Comparison of ENCODE assay signal across 22 cellular contexts in the genomic region with DNA sequence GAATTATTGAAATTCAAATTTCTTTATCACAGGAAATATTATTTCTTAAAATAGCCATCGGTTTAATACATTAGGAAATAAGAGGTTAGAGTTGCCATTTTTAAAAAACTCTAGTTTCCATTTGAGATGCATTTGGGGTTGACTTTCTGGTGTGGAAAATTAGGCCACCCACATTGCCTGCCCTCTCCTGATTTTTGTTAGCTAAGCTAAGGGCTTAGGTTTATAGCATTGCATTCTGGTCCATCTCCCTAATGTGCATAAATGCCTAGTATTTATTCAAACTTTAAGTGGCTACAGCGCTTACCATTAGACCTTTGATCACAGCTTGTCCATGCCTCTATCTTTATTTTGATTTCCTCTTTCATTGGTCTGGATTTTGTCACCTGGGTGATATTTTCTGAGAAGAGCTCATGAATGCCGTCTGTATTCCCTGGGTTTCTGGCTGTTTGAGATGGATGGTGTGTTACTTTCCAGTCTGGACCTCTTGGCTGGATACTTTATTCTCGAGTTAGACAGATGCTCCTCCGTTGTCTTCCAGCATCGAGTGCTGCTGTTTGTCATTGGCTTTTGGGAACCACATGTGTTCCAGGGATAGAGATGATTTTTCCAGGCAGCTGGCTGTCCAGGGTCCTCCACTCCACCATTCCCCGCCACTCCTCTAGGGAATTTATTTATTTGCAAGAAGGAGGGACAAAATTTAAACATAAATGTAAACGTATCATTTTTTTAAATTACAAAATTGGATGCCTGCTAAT.
"Had no signal": no experiment of that assay in that cellular context is flagged by ENCODE, and none has a peak within 500 bp of the region (broad histone marks: within the 10 kb centered on the region; RNA-seq: fewer than 3 reads in every experiment).

No MANE protein-coding gene starts in this region.

- H3K27me3 Mint-ChIP-seq: effector memory CD8-positive, alpha-beta T cell; naive thymus-derived CD8-positive, alpha-beta T cell had no signal

- H3K4me1 ChIP-seq: foreskin keratinocyte, left lung, pancreas, right lobe of liver, stomach, thyroid gland had no signal

- DNase-seq: caudate nucleus; cerebellar nuclear complex; cortex of kidney; effector memory CD8-positive, alpha-beta T cell; foreskin keratinocyte; left cardiac atrium; left lung; mesenchymal stem cell; midbrain; naive thymus-derived CD8-positive, alpha-beta T cell; pancreas; right lobe of liver; small intestine; stimulated activated CD4-positive, alpha-beta T cell treated with anti-CD3 and anti-CD28 coated beads, Interleukin-15, amount 100 ng/mL, for 24 hours; stimulated activated CD4-positive, alpha-beta T cell treated with anti-CD3 and anti-CD28 coated beads, Interleukin-2, amount 100 ng/mL, for 48 hours; stimulated activated naive CD4-positive, alpha-beta T cell treated with Interleukin-2 at 50 U/mL for 16 hours; stomach; thyroid gland; trophoblast cell had no signal

- H3K27ac Mint-ChIP-seq: naive thymus-derived CD8-positive, alpha-beta T cell had no signal

- H3K9me3 ChIP-seq: left lung, neutrophil, pancreas, right lobe of liver, stomach, thyroid gland had no signal

- H3K27ac ChIP-seq: epithelial cell of prostate, foreskin keratinocyte, left lung, neutrophil, pancreas, right lobe of liver, stomach, thyroid gland had no signal

- H3K27me3 ChIP-seq: foreskin keratinocyte, left lung, neutrophil, pancreas, right lobe of liver, stomach, thyroid gland had no signal

- H3K9me3 Mint-ChIP-seq: effector memory CD8-positive, alpha-beta T cell had no signal

- H3K4me3 Mint-ChIP-seq: effector memory CD8-positive, alpha-beta T cell; naive thymus-derived CD8-positive, alpha-beta T cell had no signal

- H3K4me3 ChIP-seq: left lung, pancreas, right lobe of liver, stomach, thyroid gland had no signal

- ATAC-seq: effector memory CD8-positive, alpha-beta T cell; esophagus mucosa; foreskin keratinocyte; left cardiac atrium; left lung; naive thymus-derived CD8-positive, alpha-beta T cell; pancreas; right lobe of liver had no signal

- H3K36me3 ChIP-seq: pancreas, right lobe of liver, thyroid gland had no signal
